1 cellular context compared by ENCODE assay signal in genomic region chr1:88783145-88783544, GRCh38.
TF ChIP-seq lines count a peak whose summit lies in the region.

No MANE protein-coding gene starts in this region.

TF ChIP-seq in WTC11, 78 proteins besides CTCF, POLR2A, EP300 and RAD21 (continued from another document):
- no peak for TF ChIP-seq AR (CRISPR knock-in tag; IDR thresholded peaks at IDR 0.05)
